8 cellular contexts compared by ENCODE assay signal in genomic region chr5:165457854-165458481, GRCh38.
DNase-seq lines count a peak whose midpoint lies in the region; ATAC-seq and TF ChIP-seq lines count a peak whose summit lies in the region.

No MANE protein-coding gene starts in this region.

- no peaks in the 10 kb centered on the region for H3K9me2 ChIP-seq in OCI-LY1 (ENCODE audit: low read depth, low read length)

- DNase-seq in A172 (ENCODE audit: low spot score) (peak; percentile 50), H4 (ENCODE audit: low spot score) (peak; percentile 52), foreskin fibroblast (no peak), NCI-H2029 treated with DMSO at 0.1 percent for 48 hours (lab: John Stamatoyannopoulos, UW) (no peak), left ventricle myocardium superior (no peak)

- no peaks in the 10 kb centered on the region for H3K27me3 ChIP-seq in OCI-LY1 (ENCODE audit: insufficient read depth, low read length)

- H4K20me1 ChIP-seq in OCI-LY1 (ENCODE audit: insufficient read depth, low read length): no peaks in the 10 kb centered on the region

- no peak overlapping the region for H3K27ac ChIP-seq in OCI-LY1 (ENCODE audit: low read depth, low read length, poor library complexity, severe bottlenecking)

- H3K4me1 ChIP-seq in OCI-LY1 (ENCODE audit: insufficient read depth, low read length, severe bottlenecking): no peaks in the 10 kb centered on the region

- H2AFZ ChIP-seq in OCI-LY1 (ENCODE audit: low read length): no peak overlapping the region

- no peak for ATAC-seq in GM18870 (IDR thresholded peaks at IDR 0.05; ENCODE audit: unreplicated experiment)
- no peak for ATAC-seq in HG03457 (IDR thresholded peaks at IDR 0.05; ENCODE audit: unreplicated experiment)
- no peak for ATAC-seq in left ventricle myocardium superior

- H3K9me3 ChIP-seq in OCI-LY1 (ENCODE audit: low read length): no peaks in the 10 kb centered on the region

- H3K4me2 ChIP-seq in OCI-LY1 (ENCODE audit: low read length): no peak overlapping the region

- TF ChIP-seq CTCF in OCI-LY1 (IDR thresholded peaks at IDR 0.05; ENCODE audit: low read length): peak; percentile 66
- TF ChIP-seq CTCF in foreskin fibroblast (IDR thresholded peaks at IDR 0.05; ENCODE audit: low read depth, low read length): peak; percentile 6

- H3F3A ChIP-seq in OCI-LY1 (ENCODE audit: insufficient read depth, low read length): no peaks in the 10 kb centered on the region

- intact Hi-C loops in left ventricle myocardium superior (cut with micrococcal nuclease): no loop called here

- no peaks in the 10 kb centered on the region for H3K79me2 ChIP-seq in OCI-LY1 (ENCODE audit: insufficient read depth, low read length)

- H3K36me3 ChIP-seq in OCI-LY1 (ENCODE audit: insufficient read depth, low read length): no peaks in the 10 kb centered on the region

- H3K9ac ChIP-seq in OCI-LY1 (ENCODE audit: low read length): no peak overlapping the region

- H3K4me3 ChIP-seq in OCI-LY1 (ENCODE audit: low read depth, low read length, poor library complexity, severe bottlenecking) (no peak overlapping the region), foreskin fibroblast (ENCODE audit: low read depth in 1 of 2, low read length in 2 of 2) (no peak overlapping the region)

Comparison
In these comparisons a context has a peak if more than half of its experiments do, and no peak if none do; other contexts are left out.
1. DNase-seq: peak in A172 (single experiment) and H4 (single experiment); none in foreskin fibroblast (0 of 2), NCI-H2029 treated with DMSO at 0.1 percent for 48 hours (single experiment) and left ventricle myocardium superior (single experiment).